8 cellular contexts compared by ENCODE assay signal in genomic region chr2:127106998-127107621, GRCh38. TPM values are rescaled to one million over a fixed set of nuclear protein-coding genes. Genes with fewer than 3 reads are reported as not detected.
A peak's percentile ranks its signal among the peaks of the same experiment; 100 is the strongest.
DNase-seq lines count a peak whose midpoint lies in the region; ATAC-seq lines count a peak whose summit lies in the region.

A gene with protein sequence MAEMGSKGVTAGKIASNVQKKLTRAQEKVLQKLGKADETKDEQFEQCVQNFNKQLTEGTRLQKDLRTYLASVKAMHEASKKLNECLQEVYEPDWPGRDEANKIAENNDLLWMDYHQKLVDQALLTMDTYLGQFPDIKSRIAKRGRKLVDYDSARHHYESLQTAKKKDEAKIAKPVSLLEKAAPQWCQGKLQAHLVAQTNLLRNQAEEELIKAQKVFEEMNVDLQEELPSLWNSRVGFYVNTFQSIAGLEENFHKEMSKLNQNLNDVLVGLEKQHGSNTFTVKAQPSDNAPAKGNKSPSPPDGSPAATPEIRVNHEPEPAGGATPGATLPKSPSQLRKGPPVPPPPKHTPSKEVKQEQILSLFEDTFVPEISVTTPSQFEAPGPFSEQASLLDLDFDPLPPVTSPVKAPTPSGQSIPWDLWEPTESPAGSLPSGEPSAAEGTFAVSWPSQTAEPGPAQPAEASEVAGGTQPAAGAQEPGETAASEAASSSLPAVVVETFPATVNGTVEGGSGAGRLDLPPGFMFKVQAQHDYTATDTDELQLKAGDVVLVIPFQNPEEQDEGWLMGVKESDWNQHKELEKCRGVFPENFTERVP (minus strand): TSS chr2:127107154. CDS start chr2:127106943, 211 bp downstream.

- H3K9me3 Mint-ChIP-seq in activated CD4-positive, alpha-beta T cell treated with anti-CD3 and anti-CD28 coated beads, Interleukin-2, amount 10 ng/mL, durations not matched to agents 7 days and 5 days: no peaks in the 10 kb centered on the region

- peak; percentile 82 for ATAC-seq in GM18519 (IDR thresholded peaks at IDR 0.05; ENCODE audit: low FRiP score, unreplicated experiment)
- peak; percentile 55 for ATAC-seq in HG03060 (IDR thresholded peaks at IDR 0.05; ENCODE audit: low read depth, unreplicated experiment)
- peak; percentile 88 for ATAC-seq in left lobe of liver

- no peaks in the 10 kb centered on the region for H3K36me3 Mint-ChIP-seq in activated CD4-positive, alpha-beta T cell treated with anti-CD3 and anti-CD28 coated beads, Interleukin-2, amount 10 ng/mL, durations not matched to agents 7 days and 5 days (ENCODE audit: low read depth)

- peak within 1 kb of the TSS; percentile 46 for H3K27ac Mint-ChIP-seq in activated CD4-positive, alpha-beta T cell treated with anti-CD3 and anti-CD28 coated beads, Interleukin-2, amount 10 ng/mL, durations not matched to agents 7 days and 5 days

- H3K4me3 Mint-ChIP-seq in activated CD4-positive, alpha-beta T cell treated with anti-CD3 and anti-CD28 coated beads, Interleukin-2, amount 10 ng/mL, durations not matched to agents 7 days and 5 days: peak within 1 kb of the TSS; percentile 79

- peaks cover 29% of the 10 kb centered on the region for H3K27me3 Mint-ChIP-seq in activated CD4-positive, alpha-beta T cell treated with anti-CD3 and anti-CD28 coated beads, Interleukin-2, amount 10 ng/mL, durations not matched to agents 7 days and 5 days

- peaks cover 6% of the 10 kb centered on the region for H3K4me1 Mint-ChIP-seq in activated CD4-positive, alpha-beta T cell treated with anti-CD3 and anti-CD28 coated beads, Interleukin-2, amount 10 ng/mL, durations not matched to agents 7 days and 5 days

- peak; percentile 80 for DNase-seq in A172 (ENCODE audit: low spot score)
- DNase-seq in NCI-H2196 treated with DMSO at 0.1 percent for 48 hours (lab: John Stamatoyannopoulos, UW; ENCODE audit: unreplicated experiment): peak; percentile 72
- peak; percentile 82 for DNase-seq in activated CD4-positive, alpha-beta T cell treated with anti-CD3 and anti-CD28 coated beads, Interleukin-2, amount 10 ng/mL, durations not matched to agents 7 days and 5 days
- peak; percentile 63 for DNase-seq in dedifferentiated amniotic fluid mesenchymal stem cell (ENCODE audit: extremely low spot score)
- DNase-seq in left lobe of liver (ENCODE audit: low spot score): peak; percentile 92
- peak; percentile 61 for DNase-seq in stimulated activated CD4-positive, alpha-beta T cell treated with anti-CD3 and anti-CD28 coated beads, Interleukin-1b, Interleukin-23, amount 100 ng/mL, for 48 hours

- CTCF ChIA-PET in activated CD4-positive, alpha-beta T cell treated with anti-CD3 and anti-CD28 coated beads, Interleukin-2, amount 10 ng/mL, durations not matched to agents 7 days and 5 days (lab: Charles Lee): no interaction called here

- POLR2A ChIA-PET in activated CD4-positive, alpha-beta T cell treated with anti-CD3 and anti-CD28 coated beads, Interleukin-2, amount 10 ng/mL, durations not matched to agents 7 days and 5 days (lab: Charles Lee): interaction anchor here (0.6 kb wide), 1 partner anchor 25 kb away, joined by 3 read pairs; no protein-coding TSS in a partner anchor

RNA-seq across cellular contexts. Expression of the gene that starts here (rescaled TPM):
- 114 and 117 TPM in 2 replicates for total RNA-seq in A172 (2014; rRNA removed; shearing (Covaris generic))
- 100 to 1,000 TPM; 140 to 148 TPM for total RNA-seq in activated CD4-positive, alpha-beta T cell treated with anti-CD3 and anti-CD28 coated beads, Interleukin-2, amount 10 ng/mL, durations not matched to agents 7 days and 5 days
- 28.6 TPM for total RNA-seq in left lobe of liver

Comparison
In these comparisons a context has a peak if more than half of its experiments do, and no peak if none do; other contexts are left out.
1. Peak in every context shown above with its lines: DNase-seq and ATAC-seq.